In the genomic region with DNA sequence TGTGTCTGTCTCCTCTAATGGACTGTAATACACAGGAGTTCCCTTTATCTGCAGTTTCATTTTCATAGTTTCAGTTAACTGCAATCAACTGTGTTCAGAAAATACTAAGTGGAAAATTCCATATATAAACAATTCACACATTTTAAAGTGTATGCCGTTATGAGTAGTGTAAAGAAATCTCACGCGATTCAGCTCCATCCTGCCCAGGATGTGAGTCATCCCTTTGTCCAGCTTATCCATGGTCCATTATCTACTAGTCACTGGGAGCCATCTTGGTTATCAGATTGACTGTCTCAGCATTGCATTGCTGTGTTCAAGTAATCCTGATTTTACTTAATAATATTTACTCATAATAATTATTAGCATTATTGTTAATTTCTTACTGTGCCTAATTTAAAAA, we compare ENCODE assay signal across 30 cellular contexts. TPM values are rescaled to one million over a fixed set of nuclear protein-coding genes. Genes with fewer than 3 reads are reported as not detected.
A peak's percentile ranks its signal among the peaks of the same experiment; 100 is the strongest.
DNase-seq lines count a peak whose midpoint lies in the region; ATAC-seq and TF ChIP-seq lines count a peak whose summit lies in the region.
"Had no signal": no experiment of that assay in that cellular context is flagged by ENCODE, and none has a peak within 500 bp of the region (broad histone marks: within the 10 kb centered on the region; RNA-seq: fewer than 3 reads in every experiment).

No MANE protein-coding gene starts in this region.

- H3K4me3 Mint-ChIP-seq in MCF 10A (ENCODE audit: unreplicated experiment), result no peak overlapping the region
- H3K4me3 Mint-ChIP-seq: activated CD4-positive, alpha-beta T cell treated with anti-CD3 and anti-CD28 coated beads, Interleukin-2, amount 10 ng/mL, durations not matched to agents 7 days and 5 days; activated CD8-positive, alpha-beta memory T cell treated with anti-CD3 and anti-CD28 coated beads, Interleukin-2, amount 10 ng/mL, durations not matched to agents 7 days and 5 days; activated naive CD8-positive, alpha-beta T cell; H9; immature natural killer cell; natural killer cell treated with Interleukin-12 subunit alpha and Interleukin-12 subunit beta and Interleukin-15 and Interleukin-18, amount 100 ng/mL, for 72 hours had no signal

- peaks cover 16% of the 10 kb centered on the region for H3K4me1 Mint-ChIP-seq in MCF 10A (ENCODE audit: insufficient read depth, unreplicated experiment)
- H3K4me1 Mint-ChIP-seq: activated CD4-positive, alpha-beta T cell treated with anti-CD3 and anti-CD28 coated beads, Interleukin-2, amount 10 ng/mL, durations not matched to agents 7 days and 5 days; activated CD8-positive, alpha-beta memory T cell treated with anti-CD3 and anti-CD28 coated beads, Interleukin-2, amount 10 ng/mL, durations not matched to agents 7 days and 5 days; immature natural killer cell had no signal

- peak; percentile 13 for DNase-seq in MCF 10A (ENCODE audit: unreplicated experiment)
- DNase-seq in breast epithelium (ENCODE audit: low spot score in 2 of 2), result no peak
- DNase-seq in NCI-H226, result peak; percentile 56
- DNase-seq in uterus, result no peak
- DNase-seq in activated effector memory CD4-positive, alpha-beta T cell treated with Interleukin-2 at 50 U/mL for 16 hours, result no peak
- no peak for DNase-seq in stimulated activated CD8-positive, alpha-beta memory T cell treated with anti-CD3 and anti-CD28 coated beads, Interleukin-4, amount 100 ng/mL, for 48 hours
- DNase-seq: activated CD4-positive, alpha-beta T cell treated with anti-CD3 and anti-CD28 coated beads, Interleukin-2, amount 10 ng/mL, durations not matched to agents 7 days and 5 days; activated CD8-positive, alpha-beta memory T cell treated with anti-CD3 and anti-CD28 coated beads, Interleukin-2, amount 10 ng/mL, durations not matched to agents 7 days and 5 days; body of pancreas; colonic mucosa; H9; immature natural killer cell; Kasumi-1; left ventricle myocardium inferior; midbrain; NCI-H1105 treated with DMSO at 0.1 percent for 48 hours; NCI-H2081; NCI-H82; pancreas; upper lobe of left lung; WERI-Rb-1 had no signal

- TF ChIP-seq CTCF in MCF 10A (IDR thresholded peaks at IDR 0.05; ENCODE audit: unreplicated experiment) (no peak), breast epithelium (IDR thresholded peaks at IDR 0.05) (no peak), uterus (IDR thresholded peaks at IDR 0.05) (no peak)

- no peaks in the 10 kb centered on the region for H3K9me3 Mint-ChIP-seq in MCF 10A (ENCODE audit: unreplicated experiment)
- H3K9me3 Mint-ChIP-seq: activated CD4-positive, alpha-beta T cell treated with anti-CD3 and anti-CD28 coated beads, Interleukin-2, amount 10 ng/mL, durations not matched to agents 7 days and 5 days; H9; natural killer cell treated with Interleukin-12 subunit alpha and Interleukin-12 subunit beta and Interleukin-15 and Interleukin-18, amount 100 ng/mL, for 72 hours had no signal

- H3K27me3 Mint-ChIP-seq in MCF 10A (ENCODE audit: insufficient read depth, unreplicated experiment), result no peaks in the 10 kb centered on the region
- H3K27me3 Mint-ChIP-seq: activated CD8-positive, alpha-beta memory T cell treated with anti-CD3 and anti-CD28 coated beads, Interleukin-2, amount 10 ng/mL, durations not matched to agents 7 days and 5 days; natural killer cell treated with Interleukin-12 subunit alpha and Interleukin-12 subunit beta and Interleukin-15 and Interleukin-18, amount 100 ng/mL, for 72 hours had no signal

- H3K27ac ChIP-seq in breast epithelium, result no peak overlapping the region
- H3K27ac ChIP-seq in uterus, result no peak overlapping the region
- H3K27ac ChIP-seq: BLaER1, body of pancreas, colonic mucosa, left ventricle myocardium inferior, pancreas, SJSA1, upper lobe of left lung, WERI-Rb-1 had no signal

- H3K27me3 ChIP-seq in breast epithelium, result no peaks in the 10 kb centered on the region
- H3K27me3 ChIP-seq in endocrine pancreas (ENCODE audit: control insufficient read depth, insufficient read depth, low read length), result no peaks in the 10 kb centered on the region
- H3K27me3 ChIP-seq in uterus, result no peaks in the 10 kb centered on the region
- H3K27me3 ChIP-seq: BLaER1, body of pancreas, colonic mucosa, pancreas, SJSA1, upper lobe of left lung had no signal

- POLR2A ChIA-PET in MCF 10A (lab: Yijun Ruan, JAX), result no interaction called here

- no peaks in the 10 kb centered on the region for H3K9me3 ChIP-seq in breast epithelium
- no peaks in the 10 kb centered on the region for H3K9me3 ChIP-seq in endocrine pancreas (ENCODE audit: control insufficient read depth, low read length)
- H3K9me3 ChIP-seq in uterus, result no peaks in the 10 kb centered on the region
- H3K9me3 ChIP-seq: BLaER1, body of pancreas, colonic mucosa, left ventricle myocardium inferior, pancreas, SJSA1, upper lobe of left lung had no signal

- TF ChIP-seq POLR2A in breast epithelium (IDR thresholded peaks at IDR 0.05) (no peak), uterus (IDR thresholded peaks at IDR 0.05) (no peak)

- H3K4me3 ChIP-seq in breast epithelium (no peak overlapping the region), endocrine pancreas (ENCODE audit: control insufficient read depth, insufficient read depth, low read length) (peak overlapping the region; percentile 4), uterus (no peak overlapping the region)
- H3K4me3 ChIP-seq: BLaER1, body of pancreas, colonic mucosa, left ventricle myocardium inferior, pancreas, SJSA1, upper lobe of left lung had no signal

- intact Hi-C loops in MCF 10A (cut with micrococcal nuclease) (no loop called here), breast epithelium (cut with DNase I; ENCODE audit: low total_unique reads) (no loop called here), uterus (cut with DNase I; ENCODE audit: low total_unique reads) (no loop called here)

- no peaks in the 10 kb centered on the region for H3K36me3 Mint-ChIP-seq in MCF 10A (ENCODE audit: insufficient read depth, unreplicated experiment)
- H3K36me3 Mint-ChIP-seq: activated CD8-positive, alpha-beta memory T cell treated with anti-CD3 and anti-CD28 coated beads, Interleukin-2, amount 10 ng/mL, durations not matched to agents 7 days and 5 days; activated naive CD8-positive, alpha-beta T cell; immature natural killer cell; natural killer cell treated with Interleukin-12 subunit alpha and Interleukin-12 subunit beta and Interleukin-15 and Interleukin-18, amount 100 ng/mL, for 72 hours had no signal

- CTCF ChIA-PET in MCF 10A (lab: Yijun Ruan, JAX), result interaction anchor here (1.3 kb wide), 1 partner anchor 28 kb away, joined by 3 read pairs; no protein-coding TSS in a partner anchor

- no peak overlapping the region for H3K27ac Mint-ChIP-seq in MCF 10A (ENCODE audit: low read depth, unreplicated experiment)
- H3K27ac Mint-ChIP-seq: activated CD4-positive, alpha-beta T cell treated with anti-CD3 and anti-CD28 coated beads, Interleukin-2, amount 10 ng/mL, durations not matched to agents 7 days and 5 days; activated CD8-positive, alpha-beta memory T cell treated with anti-CD3 and anti-CD28 coated beads, Interleukin-2, amount 10 ng/mL, durations not matched to agents 7 days and 5 days; activated naive CD8-positive, alpha-beta T cell; H9; immature natural killer cell; natural killer cell treated with Interleukin-12 subunit alpha and Interleukin-12 subunit beta and Interleukin-15 and Interleukin-18, amount 100 ng/mL, for 72 hours had no signal

- H3K4me1 ChIP-seq in breast epithelium (no peaks in the 10 kb centered on the region), endocrine pancreas (ENCODE audit: control insufficient read depth, insufficient read depth, low read length) (peaks cover 8% of the 10 kb centered on the region), uterus (no peaks in the 10 kb centered on the region)
- H3K4me1 ChIP-seq: BLaER1, body of pancreas, colonic mucosa, left ventricle myocardium inferior, pancreas, upper lobe of left lung had no signal

- H3K9ac ChIP-seq in endocrine pancreas (ENCODE audit: control insufficient read depth, insufficient read depth, low read length), result no peak overlapping the region
- H3K9ac ChIP-seq: BLaER1 had no signal

- H3K36me3 ChIP-seq in breast epithelium (no peaks in the 10 kb centered on the region), endocrine pancreas (ENCODE audit: control insufficient read depth, insufficient read depth, low read length) (no peaks in the 10 kb centered on the region), uterus (no peaks in the 10 kb centered on the region)
- H3K36me3 ChIP-seq: BLaER1, colonic mucosa, left ventricle myocardium inferior, pancreas, SJSA1, upper lobe of left lung, WERI-Rb-1 had no signal

- BruUV-seq in MCF 10A (replicated peaks; lab: Mats Ljungman, UMichigan), result no TSS peak

- ATAC-seq in HG03025 (IDR thresholded peaks at IDR 0.05; ENCODE audit: low FRiP score, unreplicated experiment), result no peak
- ATAC-seq: activated CD8-positive, alpha-beta memory T cell treated with anti-CD3 and anti-CD28 coated beads, Interleukin-2, amount 10 ng/mL, durations not matched to agents 7 days and 5 days; body of pancreas; natural killer cell treated with Interleukin-12 subunit alpha and Interleukin-12 subunit beta and Interleukin-15 and Interleukin-18, amount 100 ng/mL, for 72 hours; Panc1; pancreas; sciatic nerve had no signal

RNA-seq across cellular contexts. Expression of a gene that starts 14.5 kb away (rescaled TPM):
- 0.12 and 0.22 TPM in 2 replicates for total RNA-seq in MCF 10A (2022)
- under 1 TPM in 2 of 3 donors, not detected in 1; 0.33 to 0.59 TPM for total RNA-seq in breast epithelium
- under 1 TPM in 1 of 4 donors, not detected in 3; 0.07 TPM for total RNA-seq in uterus
- total RNA-seq: activated CD4-positive, alpha-beta T cell treated with anti-CD3 and anti-CD28 coated beads, Interleukin-2, amount 10 ng/mL, durations not matched to agents 7 days and 5 days; activated CD8-positive, alpha-beta memory T cell treated with anti-CD3 and anti-CD28 coated beads, Interleukin-2, amount 10 ng/mL, durations not matched to agents 7 days and 5 days; H9; left ventricle myocardium inferior; natural killer cell treated with Interleukin-12 subunit alpha and Interleukin-12 subunit beta and Interleukin-15 and Interleukin-18, amount 100 ng/mL, for 72 hours; sciatic nerve; SJSA1; T-helper 2 cell treated with Interferon-gamma antibody and Interleukin-4, amounts not matched to agents 100 ng/mL and 5 ng/mL, for 36 hours; upper lobe of left lung had no signal

Comparison
In these comparisons a context has a peak if more than half of its experiments do, and no peak if none do; other contexts are left out.
1. DNase-seq: peak in MCF 10A (single experiment) and NCI-H226 (single experiment); none in breast epithelium (0 of 2), uterus (0 of 2), activated effector memory CD4-positive, alpha-beta T cell treated with Interleukin-2 at 50 U/mL for 16 hours (single experiment) and stimulated activated CD8-positive, alpha-beta memory T cell treated with anti-CD3 and anti-CD28 coated beads, Interleukin-4, amount 100 ng/mL, for 48 hours (single experiment).